8 cellular contexts compared by ENCODE assay signal in the genomic region with DNA sequence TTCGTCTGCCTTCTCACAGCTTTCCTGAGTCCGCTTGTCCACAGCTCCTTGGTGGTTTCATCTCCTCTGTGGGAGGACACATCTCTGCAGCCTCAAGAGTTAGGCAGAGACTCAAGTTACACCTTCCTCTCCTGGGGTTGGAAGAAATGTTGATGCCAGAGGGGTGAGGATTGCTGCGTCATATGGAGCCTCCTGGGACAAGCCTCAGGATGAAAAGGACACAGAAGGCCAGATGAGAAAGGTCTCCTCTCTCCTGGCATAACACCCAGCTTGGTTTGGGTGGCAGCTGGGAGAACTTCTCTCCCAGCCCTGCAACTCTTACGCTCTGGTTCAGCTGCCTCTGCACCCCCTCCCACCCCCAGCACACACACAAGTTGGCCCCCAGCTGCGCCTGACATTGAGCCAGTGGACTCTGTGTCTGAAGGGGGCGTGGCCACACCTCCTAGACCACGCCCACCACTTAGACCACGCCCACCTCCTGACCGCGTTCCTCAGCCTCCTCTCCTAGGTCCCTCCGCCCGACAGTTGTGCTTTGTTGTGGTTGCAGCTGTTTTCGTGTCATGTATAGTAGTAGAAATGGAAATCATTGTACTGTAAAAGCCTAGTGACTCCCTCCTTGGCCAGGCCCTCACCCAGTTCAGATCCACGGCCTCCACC.
DNase-seq lines count a peak whose midpoint lies in the region; ATAC-seq lines count a peak whose summit lies in the region.

No MANE protein-coding gene starts in this region.

- no peak for ATAC-seq in HG03442 (IDR thresholded peaks at IDR 0.05; ENCODE audit: unreplicated experiment)

- DNase-seq in 8988T = peak; percentile 83
- peak; percentile 46 for DNase-seq in HPDE6-E6E7 (ENCODE audit: extremely low spot score)
- DNase-seq in activated CD4-positive, alpha-beta T cell treated with anti-CD3 and anti-CD28 coated beads for 24 hours (ENCODE audit: low read depth in 2 of 2) = peak; percentile 70 to 81
- DNase-seq in ecto neural progenitor cell (ENCODE audit: low spot score) = peak; percentile 82
- DNase-seq in stimulated activated CD4-positive, alpha-beta T cell treated with anti-CD3 and anti-CD28 coated beads, Interleukin-4, amount 100 ng/mL, for 4 hours = peak; percentile 74 to 80
- no peak for DNase-seq in AML-193 (lab: John Stamatoyannopoulos, UW)
- DNase-seq in NCI-H345 (lab: John Stamatoyannopoulos, UW) = no peak

Comparison
In these comparisons a context has a peak if more than half of its experiments do, and no peak if none do; other contexts are left out.
1. DNase-seq: peak in 8988T (single experiment), HPDE6-E6E7 (single experiment), activated CD4-positive, alpha-beta T cell treated with anti-CD3 and anti-CD28 coated beads for 24 hours (2 of 2), ecto neural progenitor cell (single experiment) and stimulated activated CD4-positive, alpha-beta T cell treated with anti-CD3 and anti-CD28 coated beads, Interleukin-4, amount 100 ng/mL, for 4 hours (2 of 2); none in AML-193 (0 of 2) and NCI-H345 (single experiment).